16 cellular contexts compared by ENCODE assay signal in the genomic region with DNA sequence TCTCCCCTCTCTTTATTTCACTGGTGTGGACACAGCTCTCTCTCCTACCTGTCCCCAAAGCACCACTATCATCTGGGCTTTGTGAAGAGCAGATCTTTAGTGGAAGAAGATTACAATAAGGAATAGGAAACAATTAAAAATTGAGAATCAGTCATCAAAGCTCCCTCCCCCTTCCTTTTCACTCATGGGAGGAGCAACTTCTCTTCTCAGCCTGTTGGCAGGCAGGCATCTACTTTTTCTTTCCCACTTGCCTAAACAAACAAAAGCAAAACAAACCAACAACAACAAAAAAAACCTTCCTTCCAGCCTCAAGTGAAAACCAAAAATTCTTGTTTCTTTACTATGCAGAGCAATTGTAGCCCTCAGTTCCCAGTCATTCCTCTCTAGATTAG.
DNase-seq lines count a peak whose midpoint lies in the region; ATAC-seq and TF ChIP-seq lines count a peak whose summit lies in the region.
"Had no signal": no experiment of that assay in that cellular context is flagged by ENCODE, and none has a peak within 500 bp of the region (broad histone marks: within the 10 kb centered on the region; RNA-seq: fewer than 3 reads in every experiment).

No MANE protein-coding gene starts in this region.

- TF ChIP-seq CTCF in fibroblast of pulmonary artery (IDR thresholded peaks at IDR 0.05; ENCODE audit: low read length, missing control alignments) (no peak), MM.1S (IDR thresholded peaks at IDR 0.05; ENCODE audit: low read length) (no peak)

- no peaks in the 10 kb centered on the region for H3K27me3 Mint-ChIP-seq in activated CD8-positive, alpha-beta memory T cell treated with anti-CD3 and anti-CD28 coated beads, Interleukin-2, amount 10 ng/mL, durations not matched to agents 7 days and 5 days
- H3K27me3 Mint-ChIP-seq in activated CD4-positive, alpha-beta memory T cell treated with anti-CD3 and anti-CD28 coated beads, Interleukin-2, amount 10 ng/mL, durations not matched to agents 7 days and 5 days, result no peaks in the 10 kb centered on the region
- no peaks in the 10 kb centered on the region for H3K27me3 Mint-ChIP-seq in stimulated activated naive B cell treated with anti-CD40 and anti-IgM and Interleukin-4, amounts not matched to agents 10 μg/mL and 1 μg/mL and 100 μg/mL, for 72 hours

- H3F3A ChIP-seq in MM.1S (ENCODE audit: insufficient read depth, low read length), result no peaks in the 10 kb centered on the region

- H2AFZ ChIP-seq in MM.1S (ENCODE audit: low read length), result no peak overlapping the region

- H3K4me3 ChIP-seq in fibroblast of pulmonary artery (replicated peaks; ENCODE audit: low read depth, low read length) (no peak overlapping the region), MM.1S (ENCODE audit: low read length) (no peak overlapping the region)
- H3K4me3 ChIP-seq: lower lobe of right lung, SK-N-MC, tibial artery had no signal

- peaks cover 3% of the 10 kb centered on the region for H3K9me3 Mint-ChIP-seq in activated CD8-positive, alpha-beta memory T cell treated with anti-CD3 and anti-CD28 coated beads, Interleukin-2, amount 10 ng/mL, durations not matched to agents 7 days and 5 days (ENCODE audit: low read depth)
- peaks cover 18% of the 10 kb centered on the region for H3K9me3 Mint-ChIP-seq in activated CD4-positive, alpha-beta memory T cell treated with anti-CD3 and anti-CD28 coated beads, Interleukin-2, amount 10 ng/mL, durations not matched to agents 7 days and 5 days
- H3K9me3 Mint-ChIP-seq in stimulated activated naive B cell treated with anti-CD40 and anti-IgM and Interleukin-4, amounts not matched to agents 10 μg/mL and 1 μg/mL and 100 μg/mL, for 72 hours, result no peaks in the 10 kb centered on the region

- H3K9me2 ChIP-seq in MM.1S (replicated peaks; ENCODE audit: insufficient read depth, low read length), result no peaks in the 10 kb centered on the region

- no peaks in the 10 kb centered on the region for H3K9me3 ChIP-seq in MM.1S (replicated peaks; ENCODE audit: insufficient read depth, low read length)
- H3K9me3 ChIP-seq: lower lobe of right lung, tibial artery had no signal

- no peaks in the 10 kb centered on the region for H3K36me3 ChIP-seq in MM.1S (replicated peaks; ENCODE audit: insufficient read depth, low read length)
- H3K36me3 ChIP-seq: lower lobe of right lung, tibial artery had no signal

- DNase-seq in activated CD8-positive, alpha-beta memory T cell treated with anti-CD3 and anti-CD28 coated beads, Interleukin-2, amount 10 ng/mL, durations not matched to agents 7 days and 5 days, result no peak
- no peak for DNase-seq in activated CD8-positive, alpha-beta memory T cell treated with anti-CD3 and anti-CD28 coated beads for 24 hours
- no peak for DNase-seq in activated CD4-positive, alpha-beta memory T cell treated with anti-CD3 and anti-CD28 coated beads, Interleukin-2, amount 10 ng/mL, durations not matched to agents 7 days and 5 days
- DNase-seq in fibroblast of pulmonary artery (ENCODE audit: low read depth) (peak; percentile 29), C1 segment of cervical spinal cord (lab: John Stamatoyannopoulos, UW) (no peak), MM.1S (no peak)
- DNase-seq in stimulated activated naive B cell treated with anti-CD40 and anti-IgM and Interleukin-4, amounts not matched to agents 10 μg/mL and 1 μg/mL and 100 μg/mL, for 72 hours, result no peak
- DNase-seq: COR-L47; lower lobe of right lung; NCI-H1930; NCI-H524 treated with DMSO at 0.1 percent for 48 hours; stimulated activated CD4-positive, alpha-beta T cell treated with anti-CD3 and anti-CD28 coated beads, Interleukin-2, amount 100 ng/mL, for 24 hours; tibial artery had no signal

- H3K9ac ChIP-seq in MM.1S (ENCODE audit: low read length), result no peak overlapping the region

- H3K4me3 Mint-ChIP-seq in activated CD8-positive, alpha-beta memory T cell treated with anti-CD3 and anti-CD28 coated beads, Interleukin-2, amount 10 ng/mL, durations not matched to agents 7 days and 5 days, result no peak overlapping the region
- no peak overlapping the region for H3K4me3 Mint-ChIP-seq in activated CD4-positive, alpha-beta memory T cell treated with anti-CD3 and anti-CD28 coated beads, Interleukin-2, amount 10 ng/mL, durations not matched to agents 7 days and 5 days
- H3K4me3 Mint-ChIP-seq in stimulated activated naive B cell treated with anti-CD40 and anti-IgM and Interleukin-4, amounts not matched to agents 10 μg/mL and 1 μg/mL and 100 μg/mL, for 72 hours, result no peak overlapping the region

- peaks cover 83% of the 10 kb centered on the region for H3K4me1 Mint-ChIP-seq in activated CD8-positive, alpha-beta memory T cell treated with anti-CD3 and anti-CD28 coated beads, Interleukin-2, amount 10 ng/mL, durations not matched to agents 7 days and 5 days
- peaks cover 75% of the 10 kb centered on the region for H3K4me1 Mint-ChIP-seq in activated CD4-positive, alpha-beta memory T cell treated with anti-CD3 and anti-CD28 coated beads, Interleukin-2, amount 10 ng/mL, durations not matched to agents 7 days and 5 days
- peaks cover 40 to 75% of the 10 kb centered on the region in 2 donors for H3K4me1 Mint-ChIP-seq in stimulated activated naive B cell treated with anti-CD40 and anti-IgM and Interleukin-4, amounts not matched to agents 10 μg/mL and 1 μg/mL and 100 μg/mL, for 72 hours

- no peak overlapping the region for H3K4me2 ChIP-seq in MM.1S (ENCODE audit: low read depth, low read length)

- no peaks in the 10 kb centered on the region for H3K79me2 ChIP-seq in MM.1S (ENCODE audit: low read length)

- CTCF ChIA-PET in activated CD8-positive, alpha-beta memory T cell treated with anti-CD3 and anti-CD28 coated beads, Interleukin-2, amount 10 ng/mL, durations not matched to agents 7 days and 5 days (lab: Charles Lee), result interaction anchor here (1.2 to 1.4 kb wide), 2 partner anchors 16 to 142 kb away, joined by 3 read pairs; no protein-coding TSS in a partner anchor
- CTCF ChIA-PET in activated CD4-positive, alpha-beta memory T cell treated with anti-CD3 and anti-CD28 coated beads, Interleukin-2, amount 10 ng/mL, durations not matched to agents 7 days and 5 days (lab: Charles Lee), result interaction anchor here (0.7 kb wide), 1 partner anchor 13 kb away, joined by 5 read pairs; no protein-coding TSS in a partner anchor

- POLR2A ChIA-PET in activated CD4-positive, alpha-beta memory T cell treated with anti-CD3 and anti-CD28 coated beads, Interleukin-2, amount 10 ng/mL, durations not matched to agents 7 days and 5 days (lab: Charles Lee), result interaction anchor here (1.3 to 22.2 kb wide), 4 partner anchors 23 to 127 kb away, joined by 3 to 455 read pairs (median 74); a partner anchor contains a TSS

- peaks cover 52% of the 10 kb centered on the region for H3K36me3 Mint-ChIP-seq in activated CD8-positive, alpha-beta memory T cell treated with anti-CD3 and anti-CD28 coated beads, Interleukin-2, amount 10 ng/mL, durations not matched to agents 7 days and 5 days
- peaks cover 44% of the 10 kb centered on the region for H3K36me3 Mint-ChIP-seq in activated CD4-positive, alpha-beta memory T cell treated with anti-CD3 and anti-CD28 coated beads, Interleukin-2, amount 10 ng/mL, durations not matched to agents 7 days and 5 days (ENCODE audit: low read depth)
- H3K36me3 Mint-ChIP-seq in stimulated activated naive B cell treated with anti-CD40 and anti-IgM and Interleukin-4, amounts not matched to agents 10 μg/mL and 1 μg/mL and 100 μg/mL, for 72 hours, result peaks cover 15 to 34% of the 10 kb centered on the region in 2 donors

- H3K27ac Mint-ChIP-seq in activated CD8-positive, alpha-beta memory T cell treated with anti-CD3 and anti-CD28 coated beads, Interleukin-2, amount 10 ng/mL, durations not matched to agents 7 days and 5 days, result peak overlapping the region; percentile 77
- peak overlapping the region; percentile 32 for H3K27ac Mint-ChIP-seq in activated CD4-positive, alpha-beta memory T cell treated with anti-CD3 and anti-CD28 coated beads, Interleukin-2, amount 10 ng/mL, durations not matched to agents 7 days and 5 days
- peak overlapping the region; percentile 70 for H3K27ac Mint-ChIP-seq in stimulated activated naive B cell treated with anti-CD40 and anti-IgM and Interleukin-4, amounts not matched to agents 10 μg/mL and 1 μg/mL and 100 μg/mL, for 72 hours

- no peak overlapping the region for H3K27ac ChIP-seq in MM.1S (ENCODE audit: low read length)
- H3K27ac ChIP-seq: lower lobe of right lung, SK-N-MC, tibial artery had no signal

- ATAC-seq in activated CD8-positive, alpha-beta memory T cell treated with anti-CD3 and anti-CD28 coated beads, Interleukin-2, amount 10 ng/mL, durations not matched to agents 7 days and 5 days, result no peak
- no peak for ATAC-seq in stimulated activated naive B cell treated with anti-CD40 and anti-IgM and Interleukin-4, amounts not matched to agents 10 μg/mL and 1 μg/mL and 100 μg/mL, for 72 hours (replicated peaks)
- no peak for ATAC-seq in esophagus mucosa
- ATAC-seq: lower lobe of right lung, sciatic nerve had no signal

- no peaks in the 10 kb centered on the region for H3K27me3 ChIP-seq in MM.1S (replicated peaks; ENCODE audit: insufficient read depth, low read length)
- H3K27me3 ChIP-seq: tibial artery had no signal

- H4K20me1 ChIP-seq in MM.1S (ENCODE audit: insufficient read depth, low read length), result no peaks in the 10 kb centered on the region

- H3K4me1 ChIP-seq in MM.1S (ENCODE audit: low read length), result peaks cover 6% of the 10 kb centered on the region; the same call in 1 of the 2 replicates
